Comparison of ENCODE assay signal across 11 cellular contexts in genomic region chr5:149583394-149583793, GRCh38. TPM values are rescaled to one million over a fixed set of nuclear protein-coding genes. Genes with fewer than 3 reads are reported as not detected.
DNase-seq lines count a peak whose midpoint lies in the region; ATAC-seq and TF ChIP-seq lines count a peak whose summit lies in the region.
"Had no signal": no experiment of that assay in that cellular context is flagged by ENCODE, and none has a peak within 500 bp of the region (broad histone marks: within the 10 kb centered on the region; RNA-seq: fewer than 3 reads in every experiment).

No MANE protein-coding gene starts in this region.

- H3K9me3 ChIP-seq in mucosa of descending colon (no peaks in the 10 kb centered on the region), transverse colon (no peaks in the 10 kb centered on the region)

- TF ChIP-seq EP300 in transverse colon (IDR thresholded peaks at IDR 0.05; ENCODE audit: low read depth), result no peak

- H3K4me3 ChIP-seq in dorsolateral prefrontal cortex, result peak overlapping the region in 49 of 59 donors; percentile 1 to 84 (median 65)
- no peak overlapping the region for H3K4me3 ChIP-seq in mucosa of descending colon
- H3K4me3 ChIP-seq in transverse colon, result no peak overlapping the region

- peak overlapping the region; percentile 74 to 99 (median 96) for H3K27ac ChIP-seq in dorsolateral prefrontal cortex
- H3K27ac ChIP-seq in transverse colon, result peak overlapping the region; percentile 89 to 94 (median 93)

- 40 to 58% methylated on average over 1 of the region's 1 CpG for WGBS in transverse colon (ENCODE audit: low coverage in 1 of 2), 2 donors

- in situ Hi-C loops in transverse colon (cut with MboI; ENCODE audit: low pct_ligation_motif_present in 1 of 4, low pct_unique_long_range_greater_than_20kb in 1 of 4, low sequenced_read_pairs in 3 of 4), result no loop called here

- H3K36me3 ChIP-seq in mucosa of descending colon (ENCODE audit: low read depth) (no peaks in the 10 kb centered on the region), transverse colon (no peaks in the 10 kb centered on the region)

- ATAC-seq in mucosa of descending colon (peak; percentile 55), HG03025 (IDR thresholded peaks at IDR 0.05; ENCODE audit: low FRiP score, unreplicated experiment) (no peak)
- ATAC-seq: stimulated activated effector memory CD8-positive, alpha-beta T cell treated with anti-CD3 and anti-CD28 coated beads, Interleukin-12 subunit alpha, Interleukin-12 subunit beta, amount 100 ng/mL, for 72 hours had no signal

- H3K27me3 ChIP-seq in dorsolateral prefrontal cortex (no peaks in the 10 kb centered on the region), transverse colon (no peaks in the 10 kb centered on the region)

- TF ChIP-seq CTCF in dorsolateral prefrontal cortex (IDR thresholded peaks at IDR 0.05 in 54 of 56, conservative IDR thresholded peaks at IDR 0.05 in 2 of 56; ENCODE audit: low read depth in 1 of 56, partially characterized antibody in 56 of 56) (peak in 2 of 56 donors; percentile 15 to 16), mucosa of descending colon (IDR thresholded peaks at IDR 0.05) (no peak), transverse colon (IDR thresholded peaks at IDR 0.05) (no peak)

- no peak for TF ChIP-seq POLR2A in transverse colon (IDR thresholded peaks at IDR 0.05)

- peaks cover 27% of the 10 kb centered on the region for H3K4me1 ChIP-seq in mucosa of descending colon (ENCODE audit: low read depth)
- H3K4me1 ChIP-seq in transverse colon, result peaks cover 24 to 52% (median 38%) of the 10 kb centered on the region in 4 donors

- intact Hi-C loops in dorsolateral prefrontal cortex (cut with DNase I) (loop anchor here in 1 of 2 donors (1.0 to 5.0 kb wide), 2 partner anchors 32 to 34 kb away; partner anchors contain the start of gene CSNK1A1), mucosa of descending colon (cut with DNase I, micrococcal nuclease) (no loop called here), transverse colon (cut with DNase I; ENCODE audit: low total_unique reads) (no loop called here)

- DNase-seq in DMS 273 (lab: John Stamatoyannopoulos, UW; ENCODE audit: unreplicated experiment) (peak; percentile 64), DMS 273 treated with DMSO at 0.1 percent for 48 hours (lab: John Stamatoyannopoulos, UW) (no peak), dorsolateral prefrontal cortex (peak in 9 of 10 donors; percentile 40 to 78 (median 59)), mucosa of descending colon (peak in 1 of 3 donors; percentile 59), transverse colon (peak; percentile 30), HPDE6-E6E7 (ENCODE audit: extremely low spot score) (no peak)
- DNase-seq in activated naive CD4-positive, alpha-beta T cell treated with Interleukin-2 at 50 U/mL for 16 hours, result no peak
- DNase-seq: 8988T; activated CD4-positive, alpha-beta T cell treated with anti-CD3 and anti-CD28 coated beads, Interleukin-2, amount 10 ng/mL, durations not matched to agents 7 days and 5 days had no signal

RNA-seq across cellular contexts. Expression of gene ARHGEF37, which starts 2.1 kb away (rescaled TPM):
- total RNA-seq in dorsolateral prefrontal cortex (10 to 100 TPM; 12.0 to 71.9 (median 27.0) TPM), mucosa of descending colon (10 to 100 TPM; 13.4 to 35.0 (median 24.6) TPM), transverse colon (10 to 100 TPM; 14.2 to 27.5 (median 21.7) TPM)

RNA-seq across cellular contexts. Expression of gene CSNK1A1, which starts 32.2 kb away (rescaled TPM):
- total RNA-seq in dorsolateral prefrontal cortex (100 to 1,000 TPM; 164 to 228 (median 189) TPM), mucosa of descending colon (100 to 1,000 TPM; 200 to 233 (median 224) TPM), transverse colon (100 to 1,000 TPM; 159 to 260 (median 184) TPM)

Comparison
In these comparisons a context has a peak if more than half of its experiments do, and no peak if none do; other contexts are left out.
1. DNase-seq: peak in DMS 273 (single experiment), dorsolateral prefrontal cortex (9 of 10) and transverse colon (single experiment); none in DMS 273 treated with DMSO at 0.1 percent for 48 hours (single experiment), HPDE6-E6E7 (single experiment) and activated naive CD4-positive, alpha-beta T cell treated with Interleukin-2 at 50 U/mL for 16 hours (single experiment).
2. H3K4me3 ChIP-seq: peak in dorsolateral prefrontal cortex (49 of 59); none in mucosa of descending colon (single experiment) and transverse colon (0 of 4).